24 cellular contexts compared by ENCODE assay signal in genomic region chr6:30152019-30152673, GRCh38. TPM values are rescaled to one million over a fixed set of nuclear protein-coding genes. Genes with fewer than 3 reads are reported as not detected.
"Had no signal": no experiment of that assay in that cellular context is flagged by ENCODE, and none has a peak within 500 bp of the region (broad histone marks: within the 10 kb centered on the region; RNA-seq: fewer than 3 reads in every experiment).

No MANE protein-coding gene starts in this region.

- H3K27me3 ChIP-seq: brain microvascular endothelial cell, uterus had no signal

- H3K36me3 ChIP-seq: brain microvascular endothelial cell, lower lobe of right lung, tibial nerve, uterus, WERI-Rb-1 had no signal

- H3K9me3 ChIP-seq: lower lobe of right lung, tibial nerve, uterus had no signal

- H3K4me1 ChIP-seq: uterus had no signal

- DNase-seq: activated CD4-positive, alpha-beta T cell treated with anti-CD3 and anti-CD28 coated beads for 1 hour; activated CD8-positive, alpha-beta memory T cell treated with anti-CD3 and anti-CD28 coated beads for 24 hours; activated CD8-positive, alpha-beta memory T cell treated with anti-CD3 and anti-CD28 coated beads, Interleukin-2, amount 50 U/mL, for 48 hours; activated effector memory CD4-positive, alpha-beta T cell treated with anti-CD3 and anti-CD28 coated beads, Interleukin-2, amount 50 U/mL, for 16 hours; activated naive CD4-positive, alpha-beta T cell treated with anti-CD3 and anti-CD28 coated beads, Interleukin-2, amount 50 U/mL, for 16 hours; activated T-cell treated with anti-CD3 and anti-CD28 coated beads, Interleukin-2, amount 50 U/mL, for 72 hours; aorta; brain microvascular endothelial cell; central memory CD4-positive, alpha-beta T cell; dorsolateral prefrontal cortex; foreskin keratinocyte; glutamatergic neuron; hippocampal formation; left colon; lower lobe of right lung; natural killer cell; stimulated activated CD8-positive, alpha-beta memory T cell treated with anti-CD3 and anti-CD28 coated beads, Interleukin-4, amount 100 ng/mL, for 48 hours; stimulated activated naive CD4-positive, alpha-beta T cell; uterus; WERI-Rb-1 had no signal

- ATAC-seq: activated T-cell treated with anti-CD3 and anti-CD28 coated beads, Interleukin-2, amount 50 U/mL, for 72 hours; foreskin keratinocyte; left colon; lower lobe of right lung; natural killer cell had no signal

- H3K4me3 ChIP-seq: dorsolateral prefrontal cortex, lower lobe of right lung, tibial nerve, uterus had no signal

- H3K27ac ChIP-seq: brain microvascular endothelial cell, dorsolateral prefrontal cortex, foreskin keratinocyte, lower lobe of right lung, tibial nerve, uterus, WERI-Rb-1 had no signal

RNA-seq across cellular contexts. Expression of gene TRIM10, which starts 8.9 kb away (rescaled TPM):
- total RNA-seq: fibroblast of lung, foreskin keratinocyte, lower lobe of right lung, mesenteric fat pad, natural killer cell, renal cortical epithelial cell, tibial nerve had no signal

RNA-seq across cellular contexts. Expression of gene TRIM15, which starts 11.2 kb away (rescaled TPM):
- total RNA-seq: aorta, dorsolateral prefrontal cortex, fibroblast of lung, foreskin keratinocyte, lower lobe of right lung, mesenteric fat pad, natural killer cell, renal cortical epithelial cell, tibial nerve, uterus had no signal

RNA-seq across cellular contexts. Expression of gene TRIM40, which starts 16.2 kb away (rescaled TPM):
- total RNA-seq: activated T-cell treated with anti-CD3 and anti-CD28 coated beads, Interleukin-2, amount 50 U/mL, for 72 hours; aorta; dorsolateral prefrontal cortex; fibroblast of lung; foreskin keratinocyte; lower lobe of right lung; mesenteric fat pad; renal cortical epithelial cell; tibial nerve; uterus had no signal

RNA-seq across cellular contexts. Expression of gene TRIM31, which starts 39.3 kb away (rescaled TPM):
- total RNA-seq: aorta, dorsolateral prefrontal cortex, fibroblast of lung, mesenteric fat pad, natural killer cell, renal cortical epithelial cell, tibial nerve, uterus had no signal
